10 cellular contexts compared by ENCODE assay signal in the genomic region with DNA sequence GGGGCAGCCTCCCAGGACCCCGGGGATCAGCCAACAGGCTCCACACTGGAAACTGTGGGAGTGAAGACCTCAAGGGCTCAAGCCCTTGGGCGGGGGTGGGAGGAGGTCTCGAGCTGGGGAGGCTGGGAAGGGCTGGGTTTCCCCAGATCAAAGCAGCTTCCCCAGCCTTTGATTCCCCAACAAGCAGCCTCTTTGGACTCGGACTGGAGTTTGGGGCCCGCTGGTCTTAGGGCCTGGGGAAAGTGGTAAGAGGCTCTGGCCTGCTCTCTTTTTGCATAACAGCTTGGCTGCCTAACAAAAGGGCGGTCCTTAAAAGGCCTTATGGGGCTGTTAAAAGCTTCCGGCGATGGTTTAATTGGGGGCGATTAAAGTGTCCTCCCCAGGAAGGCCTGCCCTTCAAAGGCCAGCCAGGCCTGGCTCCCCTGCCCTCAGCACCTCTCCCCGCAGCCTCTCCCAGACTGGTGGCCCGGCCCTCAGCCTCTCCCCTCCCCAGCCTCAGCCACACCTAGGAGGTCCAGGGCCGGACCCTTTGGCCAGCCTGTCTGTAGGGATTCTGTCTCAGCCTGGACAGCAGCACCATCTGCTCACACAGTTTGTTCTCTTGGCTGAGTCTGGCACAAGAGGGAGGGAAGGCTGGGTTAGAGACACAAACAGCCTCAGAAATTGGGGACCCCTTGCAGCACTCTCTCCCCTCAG. TPM values are rescaled to one million over a fixed set of nuclear protein-coding genes. Genes with fewer than 3 reads are reported as not detected.
DNase-seq lines count a peak whose midpoint lies in the region; ATAC-seq and TF ChIP-seq lines count a peak whose summit lies in the region.
"Had no signal": no experiment of that assay in that cellular context is flagged by ENCODE, and none has a peak within 500 bp of the region (broad histone marks: within the 10 kb centered on the region; RNA-seq: fewer than 3 reads in every experiment).

No MANE protein-coding gene starts in this region.

- no peak for ATAC-seq in activated naive CD8-positive, alpha-beta T cell treated with anti-CD3 and anti-CD28 coated beads, Interleukin-2, amount 50 U/mL, for 24 hours
- peak; percentile 38 for ATAC-seq in gastroesophageal sphincter
- ATAC-seq in naive thymus-derived CD4-positive, alpha-beta T cell = no peak
- ATAC-seq in aorta (ENCODE audit: low FRiP score) = peak; percentile 55
- no peak for ATAC-seq in HG02759 (IDR thresholded peaks at IDR 0.05; ENCODE audit: unreplicated experiment)
- ATAC-seq in HG02970 (IDR thresholded peaks at IDR 0.05; ENCODE audit: low FRiP score, unreplicated experiment) = no peak

- intact Hi-C loops in naive thymus-derived CD4-positive, alpha-beta T cell (cut with micrococcal nuclease) = no loop called here
- intact Hi-C loops in aorta (cut with DNase I) = no loop called here

- DNase-seq in activated naive CD8-positive, alpha-beta T cell treated with anti-CD3 and anti-CD28 coated beads, Interleukin-2, amount 50 U/mL, for 24 hours = no peak
- DNase-seq in naive thymus-derived CD4-positive, alpha-beta T cell = no peak
- no peak for DNase-seq in aorta
- DNase-seq in NCI-H82 (lab: John Stamatoyannopoulos, UW) = no peak
- DNase-seq: foreskin melanocyte, GDM1 had no signal

- H3K36me3 Mint-ChIP-seq in activated naive CD8-positive, alpha-beta T cell = no peaks in the 10 kb centered on the region
- H3K36me3 Mint-ChIP-seq in activated naive CD8-positive, alpha-beta T cell treated with anti-CD3 and anti-CD28 coated beads, Interleukin-2, amount 50 U/mL, for 24 hours (ENCODE audit: low read depth) = no peaks in the 10 kb centered on the region
- peaks cover 0 to 3% (median 0%) of the 10 kb centered on the region in 5 donors for H3K36me3 Mint-ChIP-seq in naive thymus-derived CD4-positive, alpha-beta T cell

- H3K4me3 Mint-ChIP-seq in activated naive CD8-positive, alpha-beta T cell = no peak overlapping the region
- H3K4me3 Mint-ChIP-seq in activated naive CD8-positive, alpha-beta T cell treated with anti-CD3 and anti-CD28 coated beads, Interleukin-2, amount 50 U/mL, for 24 hours = no peak overlapping the region
- peak overlapping the region in 5 of 10 donors; percentile 7 to 41 (median 32) for H3K4me3 Mint-ChIP-seq in naive thymus-derived CD4-positive, alpha-beta T cell

- H3K4me3 ChIP-seq in gastroesophageal sphincter (no peak overlapping the region), aorta (ENCODE audit: low read length in 2 of 2) (no peak overlapping the region)
- no peak overlapping the region for H3K4me3 ChIP-seq in naive thymus-derived CD4-positive, alpha-beta T cell (ENCODE audit: low read length)

- TF ChIP-seq EP300 in gastroesophageal sphincter (IDR thresholded peaks at IDR 0.05) = no peak

- no peaks in the 10 kb centered on the region for H3K27me3 ChIP-seq in gastroesophageal sphincter
- no peaks in the 10 kb centered on the region for H3K27me3 ChIP-seq in naive thymus-derived CD4-positive, alpha-beta T cell (ENCODE audit: control insufficient read depth in 2 of 2, insufficient read depth in 2 of 2, low read length in 2 of 2)
- no peaks in the 10 kb centered on the region for H3K27me3 ChIP-seq in aorta (ENCODE audit: control insufficient read depth in 1 of 2, insufficient read depth in 2 of 2, low read length in 1 of 2)

- H3K4me1 ChIP-seq in gastroesophageal sphincter (peaks cover 0 to 11% (median 0%) of the 10 kb centered on the region in 3 donors), aorta (ENCODE audit: control insufficient read depth in 1 of 2, insufficient read depth in 2 of 2, low read length in 2 of 2) (no peaks in the 10 kb centered on the region)
- H3K4me1 ChIP-seq in naive thymus-derived CD4-positive, alpha-beta T cell (ENCODE audit: control insufficient read depth in 2 of 2, insufficient read depth in 2 of 2, low read length in 2 of 2) = peaks cover 7 to 61% of the 10 kb centered on the region in 2 donors

- WGBS in gastroesophageal sphincter (ENCODE audit: low coverage in 1 of 2), 2 donors = 38 to 80% methylated on average over 1 to 3 of the region's 12 CpGs
- WGBS in aorta, 2 donors = 89% methylated on average over 12 of the region's 12 CpGs

- POLR2A ChIA-PET in naive thymus-derived CD4-positive, alpha-beta T cell (lab: Charles Lee) = interaction anchor here (0.7 to 13.1 kb wide), 9 partner anchors 10 to 410 kb away, joined by 3 to 543 read pairs (median 5); partner anchors contain the start of gene ZFP36L2

- H3K27me3 Mint-ChIP-seq in activated naive CD8-positive, alpha-beta T cell = no peaks in the 10 kb centered on the region
- no peaks in the 10 kb centered on the region for H3K27me3 Mint-ChIP-seq in activated naive CD8-positive, alpha-beta T cell treated with anti-CD3 and anti-CD28 coated beads, Interleukin-2, amount 50 U/mL, for 24 hours
- H3K27me3 Mint-ChIP-seq in naive thymus-derived CD4-positive, alpha-beta T cell = no peaks in the 10 kb centered on the region

- no peaks in the 10 kb centered on the region for H3K36me3 ChIP-seq in gastroesophageal sphincter
- H3K36me3 ChIP-seq in naive thymus-derived CD4-positive, alpha-beta T cell (ENCODE audit: control insufficient read depth in 2 of 3, insufficient read depth in 3 of 3, low read length in 3 of 3) = no peaks in the 10 kb centered on the region
- H3K36me3 ChIP-seq in aorta (ENCODE audit: control insufficient read depth in 1 of 2, insufficient read depth in 2 of 2, low read length in 1 of 2) = no peaks in the 10 kb centered on the region

- no peaks in the 10 kb centered on the region for H3K9me3 ChIP-seq in gastroesophageal sphincter
- no peaks in the 10 kb centered on the region for H3K9me3 ChIP-seq in naive thymus-derived CD4-positive, alpha-beta T cell (ENCODE audit: control insufficient read depth in 2 of 3, low read length in 3 of 3)
- no peaks in the 10 kb centered on the region for H3K9me3 ChIP-seq in aorta (ENCODE audit: control insufficient read depth, low read length)

- no peaks in the 10 kb centered on the region for H3K9me3 Mint-ChIP-seq in activated naive CD8-positive, alpha-beta T cell (ENCODE audit: low read depth)
- H3K9me3 Mint-ChIP-seq in activated naive CD8-positive, alpha-beta T cell treated with anti-CD3 and anti-CD28 coated beads, Interleukin-2, amount 50 U/mL, for 24 hours = no peaks in the 10 kb centered on the region
- no peaks in the 10 kb centered on the region for H3K9me3 Mint-ChIP-seq in naive thymus-derived CD4-positive, alpha-beta T cell

- H3K4me1 Mint-ChIP-seq in activated naive CD8-positive, alpha-beta T cell (ENCODE audit: low read depth) = peaks cover 51% of the 10 kb centered on the region
- H3K4me1 Mint-ChIP-seq in activated naive CD8-positive, alpha-beta T cell treated with anti-CD3 and anti-CD28 coated beads, Interleukin-2, amount 50 U/mL, for 24 hours = peaks cover 50% of the 10 kb centered on the region
- peaks cover 30 to 72% (median 52%) of the 10 kb centered on the region in 7 donors for H3K4me1 Mint-ChIP-seq in naive thymus-derived CD4-positive, alpha-beta T cell

- no peak for TF ChIP-seq POLR2A in gastroesophageal sphincter (IDR thresholded peaks at IDR 0.05)

- H3K27ac Mint-ChIP-seq in activated naive CD8-positive, alpha-beta T cell = peak overlapping the region; percentile 77
- no peak overlapping the region for H3K27ac Mint-ChIP-seq in activated naive CD8-positive, alpha-beta T cell treated with anti-CD3 and anti-CD28 coated beads, Interleukin-2, amount 50 U/mL, for 24 hours
- H3K27ac Mint-ChIP-seq in naive thymus-derived CD4-positive, alpha-beta T cell = peak overlapping the region in 8 of 9 donors; percentile 38 to 88 (median 79)

- CTCF ChIA-PET in naive thymus-derived CD4-positive, alpha-beta T cell (lab: Charles Lee) = interaction anchor here (0.6 to 3.3 kb wide), 3 partner anchors 12 to 53 kb away, joined by 3 to 12 read pairs (median 7); no protein-coding TSS in a partner anchor

- no peak for TF ChIP-seq CTCF in gastroesophageal sphincter (IDR thresholded peaks at IDR 0.05)

- H3K27ac ChIP-seq in gastroesophageal sphincter (peak overlapping the region in 3 of 4 donors; percentile 29 to 43 (median 38)), aorta (ENCODE audit: low read depth in 1 of 2, low read length in 2 of 2) (no peak overlapping the region)
- no peak overlapping the region for H3K27ac ChIP-seq in naive thymus-derived CD4-positive, alpha-beta T cell (ENCODE audit: low read depth, low read length)

RNA-seq across cellular contexts. Expression of gene ZFP36L2, which starts 39.6 kb away (rescaled TPM):
- total RNA-seq in gastroesophageal sphincter (10 to 100 TPM; 50.9 to 83.2 (median 73.4) TPM), aorta (100 to 1,000 TPM; 180 to 231 TPM)
- 100 to 1,000 TPM; 231 to 747 (median 389) TPM for total RNA-seq in naive thymus-derived CD4-positive, alpha-beta T cell
- polyA plus RNA-seq in naive thymus-derived CD4-positive, alpha-beta T cell = 100 to 1,000 TPM; 252 to 411 TPM
- 100 to 1,000 TPM in 1 of 2 donors, 10 to 100 TPM in 1; 71.9 to 118 TPM for polyA plus RNA-seq in aorta

Comparison
In these comparisons a context has a peak if more than half of its experiments do, and no peak if none do; other contexts are left out.
1. ATAC-seq: peak in gastroesophageal sphincter (single experiment) and aorta (single experiment); none in activated naive CD8-positive, alpha-beta T cell treated with anti-CD3 and anti-CD28 coated beads, Interleukin-2, amount 50 U/mL, for 24 hours (single experiment), naive thymus-derived CD4-positive, alpha-beta T cell (single experiment), HG02759 (single experiment) and HG02970 (single experiment).
2. H3K27ac ChIP-seq: peak in gastroesophageal sphincter (3 of 4); none in naive thymus-derived CD4-positive, alpha-beta T cell (single experiment) and aorta (0 of 2).